In the genomic region with DNA sequence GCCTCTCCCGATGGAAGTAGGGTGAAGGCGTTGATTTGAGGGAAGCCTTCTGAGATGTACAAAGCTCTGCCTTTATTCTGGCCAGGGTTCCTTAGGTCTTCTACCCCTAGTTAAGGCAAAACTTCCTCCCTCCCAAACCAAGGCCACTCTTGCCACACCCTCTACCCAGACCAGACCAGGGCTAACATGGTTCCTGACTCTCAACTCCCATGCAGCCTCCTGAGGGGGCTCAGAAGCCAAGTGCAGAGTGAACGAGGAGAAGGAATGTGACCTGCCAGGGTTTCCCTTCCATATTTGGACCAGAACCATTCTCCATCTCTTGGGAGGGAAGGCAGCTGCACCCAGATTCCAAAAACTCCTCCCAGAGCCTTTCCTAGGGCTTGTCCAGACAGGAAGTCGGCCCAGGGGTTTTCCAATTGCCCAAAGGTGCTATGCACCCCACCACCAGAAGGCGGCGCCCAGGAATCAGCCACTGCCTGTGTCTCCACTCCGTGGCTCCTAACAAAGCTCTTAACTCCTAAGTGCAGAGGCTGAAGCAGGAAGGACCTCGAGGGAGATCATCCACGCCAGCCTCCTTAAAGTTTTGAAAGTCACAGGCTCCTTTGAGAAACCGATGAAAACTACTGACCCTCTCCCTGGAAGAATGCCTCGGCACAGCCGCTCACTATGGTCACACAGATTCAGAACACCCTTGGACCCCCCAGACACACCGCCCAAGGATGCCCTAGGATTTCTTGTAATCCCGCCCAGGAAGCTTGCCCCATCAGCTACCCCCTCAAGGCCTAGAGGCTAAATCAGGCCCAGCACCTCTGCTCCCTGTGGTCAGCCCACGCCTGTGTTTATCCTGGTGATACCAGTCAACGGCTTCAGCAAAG, we compare ENCODE assay signal across 8 cellular contexts.
DNase-seq lines count a peak whose midpoint lies in the region; ATAC-seq, FAIRE-seq and TF ChIP-seq lines count a peak whose summit lies in the region.

No MANE protein-coding gene starts in this region.

- TF ChIP-seq RAD21 in Ishikawa (IDR thresholded peaks at IDR 0.05; ENCODE audit: low read depth): peak; percentile 91

- no peak for TF ChIP-seq EP300 in Ishikawa (IDR thresholded peaks at IDR 0.05; ENCODE audit: borderline replicate concordance)

- H3K27ac ChIP-seq in RWPE2 (ENCODE audit: poor library complexity, severe bottlenecking) (no peak overlapping the region), small intestine (ENCODE audit: low read depth in 1 of 2, low read length in 1 of 2) (no peak overlapping the region)

- no peak overlapping the region for H3K4me3 ChIP-seq in RWPE2 (ENCODE audit: severe bottlenecking)
- H3K4me3 ChIP-seq in small intestine (ENCODE audit: low read depth in 1 of 2, low read length in 2 of 2): no peak overlapping the region

- H3K27me3 ChIP-seq in RWPE2 (ENCODE audit: insufficient read depth, poor library complexity, severe bottlenecking) (peaks cover 4% of the 10 kb centered on the region), small intestine (ENCODE audit: control insufficient read depth in 2 of 2, insufficient read depth in 2 of 2, low read length in 2 of 2) (no peaks in the 10 kb centered on the region)

- H3K9me3 ChIP-seq in RWPE2 (ENCODE audit: severe bottlenecking): no peaks in the 10 kb centered on the region
- no peaks in the 10 kb centered on the region for H3K9me3 ChIP-seq in small intestine (ENCODE audit: control insufficient read depth, low read depth)

- ATAC-seq in RWPE2 (ENCODE audit: low read depth) (peak; percentile 63; the same call in 2 of the 3 replicates), HG02938 (IDR thresholded peaks at IDR 0.05; ENCODE audit: unreplicated experiment) (no peak)

- H3K4me1 ChIP-seq in RWPE2 (ENCODE audit: insufficient read depth, poor library complexity, severe bottlenecking) (no peaks in the 10 kb centered on the region), small intestine (ENCODE audit: control insufficient read depth in 2 of 2, insufficient read depth in 1 of 2, low read depth in 1 of 2, low read length in 1 of 2) (no peaks in the 10 kb centered on the region)

- intact Hi-C loops in head of caudate nucleus (cut with DNase I): no loop called here

- peak; percentile 67 for DNase-seq in EH (ENCODE audit: low read depth)
- no peak for DNase-seq in RWPE2 (ENCODE audit: low spot score)
- DNase-seq in activated effector memory CD4-positive, alpha-beta T cell treated with anti-CD3 and anti-CD28 coated beads, Interleukin-2, amount 50 U/mL, for 16 hours: peak; percentile 84
- peak in 24 of 42 donors; percentile 13 to 65 (median 30) for DNase-seq in head of caudate nucleus
- peak; percentile 59 for DNase-seq in small intestine
- DNase-seq in OCI-M2 (lab: John Stamatoyannopoulos, UW; ENCODE audit: unreplicated experiment): no peak

- no peaks in the 10 kb centered on the region for H3K36me3 ChIP-seq in RWPE2 (ENCODE audit: low read depth)
- H3K36me3 ChIP-seq in small intestine (ENCODE audit: control insufficient read depth in 2 of 2, insufficient read depth in 2 of 2, low read length in 2 of 2): no peaks in the 10 kb centered on the region

- WGBS in small intestine, 3 donors: 53 to 60% (median 54%) methylated on average over 16 of the region's 16 CpGs

- TF ChIP-seq CTCF in RWPE2 (IDR thresholded peaks at IDR 0.05; ENCODE audit: poor library complexity, severe bottlenecking): peak; percentile 66

- FAIRE-seq in small intestine (lab: Jason Lieb, UNC): no peak

TF ChIP-seq in Ishikawa, 13 proteins besides CTCF, POLR2A, EP300 and RAD21:
- no peak for TF ChIP-seq CEBPB (IDR thresholded peaks at IDR 0.05)
- no peak for TF ChIP-seq YY1 (IDR thresholded peaks at IDR 0.05; ENCODE audit: low read depth)
- no peak for TF ChIP-seq FOXM1 (IDR thresholded peaks at IDR 0.05; ENCODE audit: borderline replicate concordance, low read depth)
- no peak for TF ChIP-seq CREB1 (IDR thresholded peaks at IDR 0.05; ENCODE audit: low read depth)
- TF ChIP-seq, protein P1, sequence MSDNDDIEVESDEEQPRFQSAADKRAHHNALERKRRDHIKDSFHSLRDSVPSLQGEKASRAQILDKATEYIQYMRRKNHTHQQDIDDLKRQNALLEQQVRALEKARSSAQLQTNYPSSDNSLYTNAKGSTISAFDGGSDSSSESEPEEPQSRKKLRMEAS (IDR thresholded peaks at IDR 0.05): no peak
- no peak for TF ChIP-seq TCF12 (IDR thresholded peaks at IDR 0.05; ENCODE audit: low read depth)
- no peak for TF ChIP-seq TEAD4 (IDR thresholded peaks at IDR 0.05)
- TF ChIP-seq, protein P2, sequence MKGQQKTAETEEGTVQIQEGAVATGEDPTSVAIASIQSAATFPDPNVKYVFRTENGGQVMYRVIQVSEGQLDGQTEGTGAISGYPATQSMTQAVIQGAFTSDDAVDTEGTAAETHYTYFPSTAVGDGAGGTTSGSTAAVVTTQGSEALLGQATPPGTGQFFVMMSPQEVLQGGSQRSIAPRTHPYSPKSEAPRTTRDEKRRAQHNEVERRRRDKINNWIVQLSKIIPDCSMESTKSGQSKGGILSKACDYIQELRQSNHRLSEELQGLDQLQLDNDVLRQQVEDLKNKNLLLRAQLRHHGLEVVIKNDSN (IDR thresholded peaks at IDR 0.05): no peak
- TF ChIP-seq ZBTB7A (IDR thresholded peaks at IDR 0.05; ENCODE audit: low read depth): no peak
- no peak for TF ChIP-seq EGR1 (IDR thresholded peaks at IDR 0.05)
- TF ChIP-seq REST (IDR thresholded peaks at IDR 0.05; ENCODE audit: low read depth): no peak
- no peak for TF ChIP-seq NFIC (IDR thresholded peaks at IDR 0.05)
- no peak for TF ChIP-seq TAF1 (IDR thresholded peaks at IDR 0.05; ENCODE audit: low read depth)

Comparison
In these comparisons a context has a peak if more than half of its experiments do, and no peak if none do; other contexts are left out.
1. DNase-seq: peak in EH (single experiment), activated effector memory CD4-positive, alpha-beta T cell treated with anti-CD3 and anti-CD28 coated beads, Interleukin-2, amount 50 U/mL, for 16 hours (single experiment), head of caudate nucleus (24 of 42) and small intestine (single experiment); none in RWPE2 (single experiment) and OCI-M2 (single experiment).